26 cellular contexts compared by ENCODE assay signal in genomic region chr21:45926281-45926680, GRCh38. TPM values are rescaled to one million over a fixed set of nuclear protein-coding genes. Genes with fewer than 3 reads are reported as not detected.
DNase-seq lines count a peak whose midpoint lies in the region; ATAC-seq and TF ChIP-seq lines count a peak whose summit lies in the region.
"Had no signal": no experiment of that assay in that cellular context is flagged by ENCODE, and none has a peak within 500 bp of the region (broad histone marks: within the 10 kb centered on the region; RNA-seq: fewer than 3 reads in every experiment).

No MANE protein-coding gene starts in this region.

- H3K4me3 ChIP-seq in AG10803 (ENCODE audit: low read length) (no peak overlapping the region), PC-3 (ENCODE audit: low read length) (no peak overlapping the region), epithelial cell of proximal tubule (ENCODE audit: low read depth, low read length) (no peak overlapping the region)
- H3K4me3 ChIP-seq: SJSA1, thoracic aorta had no signal

- no TSS peak for BruUV-seq in PC-3 (replicated peaks; lab: Mats Ljungman, UMichigan)

- no peaks in the 10 kb centered on the region for H3K36me3 Mint-ChIP-seq in osteocyte (ENCODE audit: unreplicated experiment)
- H3K36me3 Mint-ChIP-seq: activated CD4-positive, alpha-beta memory T cell treated with anti-CD3 and anti-CD28 coated beads for 36 hours; natural killer cell treated with Interleukin-12 subunit alpha and Interleukin-12 subunit beta and Interleukin-15 and Interleukin-18, amount 100 ng/mL, for 72 hours; stimulated activated naive B cell treated with anti-CD40 and anti-IgM and Interleukin-4, amounts not matched to agents 10 μg/mL and 1 μg/mL and 100 μg/mL, for 72 hours had no signal

- ATAC-seq in PC-3: no peak
- ATAC-seq: left colon; natural killer cell treated with Interleukin-12 subunit alpha and Interleukin-12 subunit beta and Interleukin-15 and Interleukin-18, amount 100 ng/mL, for 72 hours; stimulated activated naive B cell treated with anti-CD40 and anti-IgM and Interleukin-4, amounts not matched to agents 10 μg/mL and 1 μg/mL and 100 μg/mL, for 72 hours had no signal

- H3K4me2 ChIP-seq in PC-3 (ENCODE audit: low read length): no peak overlapping the region

- no peaks in the 10 kb centered on the region for H3K36me3 ChIP-seq in PC-3 (ENCODE audit: low read depth, low read length)
- H3K36me3 ChIP-seq: SJSA1, thoracic aorta had no signal

- H3F3A ChIP-seq in PC-3 (ENCODE audit: low read length, unreplicated experiment): no peaks in the 10 kb centered on the region

- H3K4me1 ChIP-seq in PC-3 (ENCODE audit: insufficient read depth, low read length): no peaks in the 10 kb centered on the region
- H3K4me1 ChIP-seq: Caco-2, SJSA1 had no signal

- peaks cover 9% of the 10 kb centered on the region for H3K4me1 Mint-ChIP-seq in osteocyte (ENCODE audit: unreplicated experiment)
- H3K4me1 Mint-ChIP-seq: activated B cell treated with CpG ODN at 0.5 μM for 24 hours had no signal

- H3K27me3 ChIP-seq in PC-3 (ENCODE audit: low read length): no peaks in the 10 kb centered on the region
- H3K27me3 ChIP-seq: SJSA1 had no signal

- no peaks in the 10 kb centered on the region for H3K9me3 Mint-ChIP-seq in osteocyte (ENCODE audit: unreplicated experiment)
- H3K9me3 Mint-ChIP-seq: activated B cell treated with CpG ODN at 0.5 μM for 24 hours; activated CD4-positive, alpha-beta memory T cell treated with anti-CD3 and anti-CD28 coated beads for 36 hours; natural killer cell treated with Interleukin-12 subunit alpha and Interleukin-12 subunit beta and Interleukin-15 and Interleukin-18, amount 100 ng/mL, for 72 hours; stimulated activated naive B cell treated with anti-CD40 and anti-IgM and Interleukin-4, amounts not matched to agents 10 μg/mL and 1 μg/mL and 100 μg/mL, for 72 hours had no signal

- TF ChIP-seq CTCF in AG10803 (conservative IDR thresholded peaks at IDR 0.05; ENCODE audit: low read length): peak; percentile 30; the same call in 1 of the 2 replicates
- peak; percentile 29; the same call in 1 of the 2 replicates for TF ChIP-seq CTCF in PC-3 (conservative IDR thresholded peaks at IDR 0.05; ENCODE audit: low read depth, low read length)
- TF ChIP-seq CTCF in epithelial cell of proximal tubule (conservative IDR thresholded peaks at IDR 0.05; ENCODE audit: low read depth, low read length): peak; percentile 16
- peak; percentile 18 for TF ChIP-seq CTCF in osteocyte (IDR thresholded peaks at IDR 0.05)

- CTCF ChIA-PET in PC-3 (lab: Charles Lee): no interaction called here

- POLR2A ChIA-PET in PC-3 (lab: Charles Lee; ENCODE audit: unreplicated experiment): no interaction called here

- H3K27ac Mint-ChIP-seq in osteocyte (ENCODE audit: unreplicated experiment): no peak overlapping the region
- H3K27ac Mint-ChIP-seq: activated B cell treated with CpG ODN at 0.5 μM for 24 hours; activated CD4-positive, alpha-beta memory T cell treated with anti-CD3 and anti-CD28 coated beads for 36 hours; natural killer cell treated with Interleukin-12 subunit alpha and Interleukin-12 subunit beta and Interleukin-15 and Interleukin-18, amount 100 ng/mL, for 72 hours; stimulated activated naive B cell treated with anti-CD40 and anti-IgM and Interleukin-4, amounts not matched to agents 10 μg/mL and 1 μg/mL and 100 μg/mL, for 72 hours had no signal

- no peaks in the 10 kb centered on the region for H3K9me3 ChIP-seq in PC-3 (ENCODE audit: low read length)
- H3K9me3 ChIP-seq: thoracic aorta had no signal

- H3K79me2 ChIP-seq in PC-3 (ENCODE audit: low read length): no peaks in the 10 kb centered on the region

- no peak overlapping the region for H3K9ac ChIP-seq in PC-3 (ENCODE audit: low read length)

- no peaks in the 10 kb centered on the region for H3K9me2 ChIP-seq in PC-3 (replicated peaks; ENCODE audit: low read length)

- DNase-seq in AG10803 (ENCODE audit: low read depth) (peak; percentile 21), PC-3 (no peak), epithelial cell of proximal tubule (ENCODE audit: low read depth) (no peak), osteocyte (ENCODE audit: extremely low spot score, unreplicated experiment) (no peak), ureter (ENCODE audit: low spot score) (no peak), kidney tubule cell (ENCODE audit: low spot score) (no peak), NCI-H1105 (lab: John Stamatoyannopoulos, UW) (no peak), C1 segment of cervical spinal cord (lab: John Stamatoyannopoulos, UW) (no peak)
- DNase-seq: activated B cell treated with CpG ODN at 0.5 μM for 24 hours; activated CD4-positive, alpha-beta memory T cell treated with anti-CD3 and anti-CD28 coated beads for 36 hours; activated gamma-delta T cell; AML-193; Caco-2; dermis blood vessel endothelial cell; EL; KBM-7; left colon; mesendoderm; NCI-H187 treated with DMSO at 0.1 percent for 48 hours; NCI-H2227 treated with DMSO at 0.1 percent for 48 hours; NCI-H748 treated with DMSO at 0.1 percent for 48 hours; stimulated activated CD4-positive, alpha-beta T cell treated with anti-CD3 and anti-CD28 coated beads, Interleukin-1b, Interleukin-23, amount 100 ng/mL, for 48 hours; stimulated activated naive B cell treated with anti-CD40 and anti-IgM and Interleukin-4, amounts not matched to agents 10 μg/mL and 1 μg/mL and 100 μg/mL, for 72 hours had no signal

- no peaks in the 10 kb centered on the region for H4K20me1 ChIP-seq in PC-3 (ENCODE audit: low read length)

- no peak overlapping the region for H3K27ac ChIP-seq in PC-3 (ENCODE audit: low read length)
- H3K27ac ChIP-seq: SJSA1, thoracic aorta had no signal

- H3K4me3 Mint-ChIP-seq in osteocyte (ENCODE audit: unreplicated experiment): no peak overlapping the region
- H3K4me3 Mint-ChIP-seq: activated B cell treated with CpG ODN at 0.5 μM for 24 hours; activated CD4-positive, alpha-beta memory T cell treated with anti-CD3 and anti-CD28 coated beads for 36 hours; natural killer cell treated with Interleukin-12 subunit alpha and Interleukin-12 subunit beta and Interleukin-15 and Interleukin-18, amount 100 ng/mL, for 72 hours; stimulated activated naive B cell treated with anti-CD40 and anti-IgM and Interleukin-4, amounts not matched to agents 10 μg/mL and 1 μg/mL and 100 μg/mL, for 72 hours had no signal

- no peak overlapping the region for H2AFZ ChIP-seq in PC-3 (ENCODE audit: low read length)

- intact Hi-C loops in PC-3 (cut with micrococcal nuclease): no loop called here

- peaks cover 2% of the 10 kb centered on the region for H3K27me3 Mint-ChIP-seq in osteocyte (ENCODE audit: unreplicated experiment)
- H3K27me3 Mint-ChIP-seq: activated B cell treated with CpG ODN at 0.5 μM for 24 hours; natural killer cell treated with Interleukin-12 subunit alpha and Interleukin-12 subunit beta and Interleukin-15 and Interleukin-18, amount 100 ng/mL, for 72 hours had no signal

RNA-seq across cellular contexts. Expression of gene COL6A1, which starts 55.3 kb away (rescaled TPM):
- 487 and 628 TPM in 2 replicates for total RNA-seq in PC-3 (2014; rRNA removed)
- total RNA-seq in epithelial cell of proximal tubule: 76.9 and 135 TPM in 2 replicates
- 1,503 and 1,582 TPM in 2 replicates for total RNA-seq in osteocyte
- 289 TPM for total RNA-seq in ureter
- total RNA-seq: natural killer cell treated with Interleukin-12 subunit alpha and Interleukin-12 subunit beta and Interleukin-15 and Interleukin-18, amount 100 ng/mL, for 72 hours had no signal
